In genomic region chr1:178038372-178038771, GRCh38 we compare ENCODE assay signal across 9 cellular contexts. TPM values are rescaled to one million over a fixed set of nuclear protein-coding genes. Genes with fewer than 3 reads are reported as not detected.
DNase-seq lines count a peak whose midpoint lies in the region; ATAC-seq and TF ChIP-seq lines count a peak whose summit lies in the region.
"Had no signal": no experiment of that assay in that cellular context is flagged by ENCODE, and none has a peak within 500 bp of the region (broad histone marks: within the 10 kb centered on the region; RNA-seq: fewer than 3 reads in every experiment).

No MANE protein-coding gene starts in this region.

- H3K4me3 ChIP-seq in right lobe of liver (peak overlapping the region in 2 of 3 donors; percentile 84 to 91), smooth muscle cell (peak overlapping the region; percentile 50)
- H3K4me3 ChIP-seq: SK-N-MC had no signal

- H3K79me2 ChIP-seq in smooth muscle cell (ENCODE audit: low read depth): no peaks in the 10 kb centered on the region

- DNase-seq in HFFc6 (no peak), chondrocyte (ENCODE audit: low spot score) (no peak), right lobe of liver (no peak), smooth muscle cell (lab: John Stamatoyannopoulos, UW; ENCODE audit: unreplicated experiment) (no peak), NK-92 (lab: John Stamatoyannopoulos, UW; ENCODE audit: unreplicated experiment) (no peak), left colon (no peak), NCI-H187 treated with DMSO at 0.1 percent for 48 hours (lab: John Stamatoyannopoulos, UW) (no peak)

- peak overlapping the region; percentile 91 for H3K4me2 ChIP-seq in smooth muscle cell

- no peaks in the 10 kb centered on the region for H3K36me3 ChIP-seq in right lobe of liver
- no peaks in the 10 kb centered on the region for H3K36me3 ChIP-seq in smooth muscle cell (ENCODE audit: low read depth)

- H3K4me3 Mint-ChIP-seq in HFFc6 (peak overlapping the region; percentile 67; the same call in 1 of the 2 replicates), chondrocyte (ENCODE audit: unreplicated experiment) (peak overlapping the region; percentile 71)

- peak overlapping the region; percentile 36; the same call in 1 of the 2 replicates for H3K27ac Mint-ChIP-seq in HFFc6
- H3K27ac Mint-ChIP-seq in chondrocyte (ENCODE audit: unreplicated experiment): no peak overlapping the region

- no peaks in the 10 kb centered on the region for H3K36me3 Mint-ChIP-seq in HFFc6 (ENCODE audit: low read depth)
- H3K36me3 Mint-ChIP-seq in chondrocyte (ENCODE audit: low read depth): no peaks in the 10 kb centered on the region

- no peak for TF ChIP-seq POLR2A in right lobe of liver (IDR thresholded peaks at IDR 0.05)

- TF ChIP-seq CTCF in HFFc6 (IDR thresholded peaks at IDR 0.05) (no peak), chondrocyte (IDR thresholded peaks at IDR 0.05) (no peak), right lobe of liver (IDR thresholded peaks at IDR 0.05) (no peak), smooth muscle cell (IDR thresholded peaks at IDR 0.05; ENCODE audit: borderline replicate concordance, insufficient read depth, poor library complexity, severe bottlenecking) (no peak)

- 56% methylated on average over 11 of the region's 11 CpGs for WGBS in right lobe of liver (ENCODE audit: insufficient coverage, low coverage, low lambda C conversion rate, missing lambda C conversion rate)
- 96% methylated on average over 11 of the region's 11 CpGs for whole genome bisulfite sequencing in smooth muscle cell (ENCODE audit: low lambda C conversion rate)

- peak overlapping the region; percentile 61 to 88 (median 83) for H3K27ac ChIP-seq in right lobe of liver
- no peak overlapping the region for H3K27ac ChIP-seq in smooth muscle cell (ENCODE audit: low read depth)
- H3K27ac ChIP-seq: SK-N-MC had no signal

- peak in 1 of 4 donors; percentile 2 for ATAC-seq in right lobe of liver
- no peak for ATAC-seq in HG03342 (IDR thresholded peaks at IDR 0.05; ENCODE audit: unreplicated experiment)
- ATAC-seq in left colon: no peak

- H3K9me3 Mint-ChIP-seq in HFFc6 (no peaks in the 10 kb centered on the region), chondrocyte (ENCODE audit: low read depth) (no peaks in the 10 kb centered on the region)

- peak overlapping the region; percentile 95 for H2AFZ ChIP-seq in smooth muscle cell (ENCODE audit: low read depth)

- intact Hi-C loops in right lobe of liver (cut with DNase I): loop anchor here in 1 of 2 donors (10.0 kb wide), 1 partner anchor 94 kb away; no protein-coding TSS in a partner anchor
- intact Hi-C loops in left colon (cut with DNase I, micrococcal nuclease): loop anchor here in 1 of 2 donors (10.0 kb wide), 1 partner anchor 246 kb away; no protein-coding TSS in a partner anchor

- H3K9me3 ChIP-seq in right lobe of liver (no peaks in the 10 kb centered on the region), smooth muscle cell (replicated peaks; ENCODE audit: low read depth) (no peaks in the 10 kb centered on the region)

- H3K27me3 ChIP-seq in right lobe of liver (no peaks in the 10 kb centered on the region), smooth muscle cell (ENCODE audit: low read depth) (no peaks in the 10 kb centered on the region)

- H3K4me1 ChIP-seq in right lobe of liver (peaks cover 0 to 26% (median 4%) of the 10 kb centered on the region in 4 donors), smooth muscle cell (ENCODE audit: low read depth) (no peaks in the 10 kb centered on the region)

- H3K9ac ChIP-seq in smooth muscle cell (ENCODE audit: low read depth): no peak overlapping the region

- H3K4me1 Mint-ChIP-seq in HFFc6 (ENCODE audit: low read depth): no peaks in the 10 kb centered on the region
- H3K4me1 Mint-ChIP-seq in chondrocyte (ENCODE audit: low read depth): peaks cover 13% of the 10 kb centered on the region

- H4K20me1 ChIP-seq in smooth muscle cell (ENCODE audit: low read depth): no peaks in the 10 kb centered on the region

- H3K27me3 Mint-ChIP-seq in HFFc6 (ENCODE audit: insufficient read depth) (peaks cover 2% of the 10 kb centered on the region; the same call in 1 of the 2 replicates), chondrocyte (ENCODE audit: low read depth) (no peaks in the 10 kb centered on the region)

- no peaks in the 10 kb centered on the region for H3F3A ChIP-seq in smooth muscle cell (ENCODE audit: low read depth)

RNA-seq across cellular contexts. Expression of gene RASAL2, which starts 55.5 kb away (rescaled TPM):
- 10 to 100 TPM; 21.2 to 30.7 (median 24.4) TPM for total RNA-seq in HFFc6 (2021; fragmentation: NEBNext Ultra II Directional; extraction: Animal tissue kit (Norgen Biotek cat#: 25700))
- 38.4 to 54.4 TPM (median 40.1 TPM) in 3 replicates for total RNA-seq in chondrocyte
- 1 to 10 TPM; 3.6 to 6.0 (median 5.2) TPM for total RNA-seq in right lobe of liver
- 17.6 and 18.6 TPM in 2 replicates for total RNA-seq in smooth muscle cell
- 4.3 and 8.3 TPM in 2 replicates for polyA plus RNA-seq in smooth muscle cell
- 10 to 100 TPM; 14.5 to 17.3 TPM for total RNA-seq in left colon
